13 cellular contexts compared by ENCODE assay signal in genomic region chr20:10665791-10666190, GRCh38. TPM values are rescaled to one million over a fixed set of nuclear protein-coding genes. Genes with fewer than 3 reads are reported as not detected.
DNase-seq lines count a peak whose midpoint lies in the region; ATAC-seq and TF ChIP-seq lines count a peak whose summit lies in the region.
"Had no signal": no experiment of that assay in that cellular context is flagged by ENCODE, and none has a peak within 500 bp of the region (broad histone marks: within the 10 kb centered on the region; RNA-seq: fewer than 3 reads in every experiment).

No MANE protein-coding gene starts in this region.

- no peak for TF ChIP-seq POLR2A in body of pancreas (IDR thresholded peaks at IDR 0.05)
- no peak for TF ChIP-seq POLR2A in upper lobe of left lung (IDR thresholded peaks at IDR 0.05)

- peaks cover 98% of the 10 kb centered on the region for H3K4me1 Mint-ChIP-seq in nephron progenitor cell

- H3K36me3 ChIP-seq in body of pancreas (replicated peaks in 1 of 2; ENCODE audit: insufficient read depth in 1 of 2, low read depth in 2 of 2) (no peaks in the 10 kb centered on the region), upper lobe of left lung (peaks cover 5 to 53% (median 17%) of the 10 kb centered on the region in 4 donors)

- peak overlapping the region; percentile 48 to 76 (median 73) for H3K27ac ChIP-seq in body of pancreas
- peak overlapping the region; percentile 15 to 76 (median 63) for H3K27ac ChIP-seq in upper lobe of left lung

- no peak for TF ChIP-seq EP300 in upper lobe of left lung (IDR thresholded peaks at IDR 0.05)

- peaks cover 67% of the 10 kb centered on the region for H3K36me3 Mint-ChIP-seq in nephron progenitor cell (ENCODE audit: low read depth)

- H3K4me3 ChIP-seq in body of pancreas, result no peak overlapping the region
- H3K4me3 ChIP-seq in fibroblast of villous mesenchyme (ENCODE audit: low read depth, low read length), result no peak overlapping the region
- no peak overlapping the region for H3K4me3 ChIP-seq in upper lobe of left lung

- H3K27ac Mint-ChIP-seq in nephron progenitor cell, result peak overlapping the region; percentile 97

- H3K9me3 ChIP-seq in body of pancreas, result no peaks in the 10 kb centered on the region
- H3K9me3 ChIP-seq in upper lobe of left lung, result no peaks in the 10 kb centered on the region

- 8 to 22% methylated on average over 1 to 6 of the region's 6 CpGs for WGBS in body of pancreas, 2 donors
- 57 to 58% methylated on average over 4 to 6 of the region's 6 CpGs for WGBS in upper lobe of left lung, 2 donors

- intact Hi-C loops in body of pancreas (cut with DNase I), result loop anchor here (10.0 kb wide), 1 partner anchor 609 kb away; no protein-coding TSS in a partner anchor

- no peaks in the 10 kb centered on the region for H3K27me3 ChIP-seq in body of pancreas
- no peaks in the 10 kb centered on the region for H3K27me3 ChIP-seq in upper lobe of left lung

- H3K4me1 ChIP-seq in body of pancreas (peaks cover 91% of the 10 kb centered on the region), upper lobe of left lung (peaks cover 47 to 80% (median 54%) of the 10 kb centered on the region in 4 donors)

- H3K27me3 Mint-ChIP-seq in nephron progenitor cell (ENCODE audit: low read depth, poor library complexity), result no peaks in the 10 kb centered on the region

- no peaks in the 10 kb centered on the region for H3K9me3 Mint-ChIP-seq in nephron progenitor cell

- peak; percentile 33 for ATAC-seq in body of pancreas
- ATAC-seq in upper lobe of left lung (ENCODE audit: low FRiP score in 2 of 2), result peak in 1 of 2 donors; percentile 6
- no peak for ATAC-seq in HG03045 (IDR thresholded peaks at IDR 0.05; ENCODE audit: unreplicated experiment)
- no peak for ATAC-seq in HG03135 (IDR thresholded peaks at IDR 0.05; ENCODE audit: unreplicated experiment)
- ATAC-seq: stimulated activated naive CD8-positive, alpha-beta T cell treated with anti-CD3 and anti-CD28 coated beads, Interleukin-15, Interleukin-2, amounts not matched to agents 100 U/mL and 50 U/mL, for 24 hours had no signal

- H3K4me3 Mint-ChIP-seq in nephron progenitor cell, result peak overlapping the region; percentile 71

- DNase-seq in body of pancreas, result peak in 2 of 4 donors; percentile 22 to 30
- peak; percentile 31 for DNase-seq in fibroblast of villous mesenchyme (ENCODE audit: low read depth)
- DNase-seq in nephron progenitor cell, result no peak
- DNase-seq in upper lobe of left lung, result no peak
- no peak for DNase-seq in glomerular visceral epithelial cell (ENCODE audit: extremely low spot score)
- DNase-seq: activated CD8-positive, alpha-beta memory T cell treated with anti-CD3 and anti-CD28 coated beads, Interleukin-2, amount 50 U/mL, for 48 hours; head of caudate nucleus; NCI-H1417 treated with DMSO at 0.1 percent for 48 hours; stimulated activated CD4-positive, alpha-beta T cell treated with anti-CD3 and anti-CD28 coated beads, Interleukin-1b, Interleukin-23, amount 100 ng/mL, for 48 hours; stimulated activated naive CD8-positive, alpha-beta T cell treated with anti-CD3 and anti-CD28 coated beads, Interleukin-15, Interleukin-2, amounts not matched to agents 100 U/mL and 50 U/mL, for 24 hours; T1000 had no signal

- TF ChIP-seq CTCF in body of pancreas (IDR thresholded peaks at IDR 0.05), result peak in 1 of 7 experiments; percentile 6
- no peak for TF ChIP-seq CTCF in fibroblast of villous mesenchyme (IDR thresholded peaks at IDR 0.05; ENCODE audit: insufficient read depth, low read depth, low read length)
- TF ChIP-seq CTCF in nephron progenitor cell (IDR thresholded peaks at IDR 0.05), result no peak
- no peak for TF ChIP-seq CTCF in upper lobe of left lung (IDR thresholded peaks at IDR 0.05)

RNA-seq across cellular contexts. Expression of gene JAG1, which starts 8.0 kb away (rescaled TPM):
- total RNA-seq in body of pancreas, result 10 to 100 TPM; 41.2 to 55.7 TPM
- 12.1 and 16.1 TPM in 2 replicates for total RNA-seq in fibroblast of villous mesenchyme
- 10 to 100 TPM; 37.7 to 57.4 (median 47.0) TPM for total RNA-seq in upper lobe of left lung
